In the genomic region with DNA sequence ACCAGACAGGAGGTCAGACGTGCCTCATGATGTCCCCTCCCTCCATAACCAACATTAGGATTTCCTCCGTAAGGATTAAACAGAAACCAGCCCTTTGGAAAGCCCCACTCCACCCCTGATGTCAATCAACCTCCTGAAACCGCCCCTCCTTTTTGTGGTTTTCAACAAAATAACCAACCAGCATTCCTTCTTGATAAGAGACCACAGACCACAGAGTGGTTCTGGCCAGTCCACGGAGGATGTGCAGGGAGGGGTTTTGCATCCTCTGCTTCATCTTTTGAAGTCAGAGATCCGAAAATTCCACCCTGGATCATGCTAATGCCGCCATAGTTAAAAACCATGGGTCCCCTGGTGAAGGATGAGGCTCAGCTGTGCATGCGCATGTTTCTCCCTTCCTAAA, we compare ENCODE assay signal across 1 cellular context.
TF ChIP-seq lines count a peak whose summit lies in the region.

No MANE protein-coding gene starts in this region.

TF ChIP-seq in GM23338, 12 proteins besides CTCF, POLR2A, EP300 and RAD21:
- TF ChIP-seq, protein P1, sequence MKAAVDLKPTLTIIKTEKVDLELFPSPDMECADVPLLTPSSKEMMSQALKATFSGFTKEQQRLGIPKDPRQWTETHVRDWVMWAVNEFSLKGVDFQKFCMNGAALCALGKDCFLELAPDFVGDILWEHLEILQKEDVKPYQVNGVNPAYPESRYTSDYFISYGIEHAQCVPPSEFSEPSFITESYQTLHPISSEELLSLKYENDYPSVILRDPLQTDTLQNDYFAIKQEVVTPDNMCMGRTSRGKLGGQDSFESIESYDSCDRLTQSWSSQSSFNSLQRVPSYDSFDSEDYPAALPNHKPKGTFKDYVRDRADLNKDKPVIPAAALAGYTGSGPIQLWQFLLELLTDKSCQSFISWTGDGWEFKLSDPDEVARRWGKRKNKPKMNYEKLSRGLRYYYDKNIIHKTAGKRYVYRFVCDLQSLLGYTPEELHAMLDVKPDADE (IDR thresholded peaks at IDR 0.05): no peak
- TF ChIP-seq JUNB (IDR thresholded peaks at IDR 0.05; ENCODE audit: unreplicated experiment): no peak
- TF ChIP-seq EZH2phosphoT487 (IDR thresholded peaks at IDR 0.05; ENCODE audit: unreplicated experiment): no peak
- TF ChIP-seq, protein P2, sequence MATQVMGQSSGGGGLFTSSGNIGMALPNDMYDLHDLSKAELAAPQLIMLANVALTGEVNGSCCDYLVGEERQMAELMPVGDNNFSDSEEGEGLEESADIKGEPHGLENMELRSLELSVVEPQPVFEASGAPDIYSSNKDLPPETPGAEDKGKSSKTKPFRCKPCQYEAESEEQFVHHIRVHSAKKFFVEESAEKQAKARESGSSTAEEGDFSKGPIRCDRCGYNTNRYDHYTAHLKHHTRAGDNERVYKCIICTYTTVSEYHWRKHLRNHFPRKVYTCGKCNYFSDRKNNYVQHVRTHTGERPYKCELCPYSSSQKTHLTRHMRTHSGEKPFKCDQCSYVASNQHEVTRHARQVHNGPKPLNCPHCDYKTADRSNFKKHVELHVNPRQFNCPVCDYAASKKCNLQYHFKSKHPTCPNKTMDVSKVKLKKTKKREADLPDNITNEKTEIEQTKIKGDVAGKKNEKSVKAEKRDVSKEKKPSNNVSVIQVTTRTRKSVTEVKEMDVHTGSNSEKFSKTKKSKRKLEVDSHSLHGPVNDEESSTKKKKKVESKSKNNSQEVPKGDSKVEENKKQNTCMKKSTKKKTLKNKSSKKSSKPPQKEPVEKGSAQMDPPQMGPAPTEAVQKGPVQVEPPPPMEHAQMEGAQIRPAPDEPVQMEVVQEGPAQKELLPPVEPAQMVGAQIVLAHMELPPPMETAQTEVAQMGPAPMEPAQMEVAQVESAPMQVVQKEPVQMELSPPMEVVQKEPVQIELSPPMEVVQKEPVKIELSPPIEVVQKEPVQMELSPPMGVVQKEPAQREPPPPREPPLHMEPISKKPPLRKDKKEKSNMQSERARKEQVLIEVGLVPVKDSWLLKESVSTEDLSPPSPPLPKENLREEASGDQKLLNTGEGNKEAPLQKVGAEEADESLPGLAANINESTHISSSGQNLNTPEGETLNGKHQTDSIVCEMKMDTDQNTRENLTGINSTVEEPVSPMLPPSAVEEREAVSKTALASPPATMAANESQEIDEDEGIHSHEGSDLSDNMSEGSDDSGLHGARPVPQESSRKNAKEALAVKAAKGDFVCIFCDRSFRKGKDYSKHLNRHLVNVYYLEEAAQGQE (IDR thresholded peaks at IDR 0.05; ENCODE audit: unreplicated experiment): no peak
- no peak for TF ChIP-seq STAT1 (IDR thresholded peaks at IDR 0.05; ENCODE audit: unreplicated experiment)
- no peak for TF ChIP-seq ZNF331 (CRISPR knock-in tag; IDR thresholded peaks at IDR 0.05; ENCODE audit: low read depth)
- no peak for TF ChIP-seq EZH2 (IDR thresholded peaks at IDR 0.05; ENCODE audit: low read depth, unreplicated experiment)
- no peak for TF ChIP-seq NANOG (IDR thresholded peaks at IDR 0.05; ENCODE audit: borderline replicate concordance)
- TF ChIP-seq, protein P3, sequence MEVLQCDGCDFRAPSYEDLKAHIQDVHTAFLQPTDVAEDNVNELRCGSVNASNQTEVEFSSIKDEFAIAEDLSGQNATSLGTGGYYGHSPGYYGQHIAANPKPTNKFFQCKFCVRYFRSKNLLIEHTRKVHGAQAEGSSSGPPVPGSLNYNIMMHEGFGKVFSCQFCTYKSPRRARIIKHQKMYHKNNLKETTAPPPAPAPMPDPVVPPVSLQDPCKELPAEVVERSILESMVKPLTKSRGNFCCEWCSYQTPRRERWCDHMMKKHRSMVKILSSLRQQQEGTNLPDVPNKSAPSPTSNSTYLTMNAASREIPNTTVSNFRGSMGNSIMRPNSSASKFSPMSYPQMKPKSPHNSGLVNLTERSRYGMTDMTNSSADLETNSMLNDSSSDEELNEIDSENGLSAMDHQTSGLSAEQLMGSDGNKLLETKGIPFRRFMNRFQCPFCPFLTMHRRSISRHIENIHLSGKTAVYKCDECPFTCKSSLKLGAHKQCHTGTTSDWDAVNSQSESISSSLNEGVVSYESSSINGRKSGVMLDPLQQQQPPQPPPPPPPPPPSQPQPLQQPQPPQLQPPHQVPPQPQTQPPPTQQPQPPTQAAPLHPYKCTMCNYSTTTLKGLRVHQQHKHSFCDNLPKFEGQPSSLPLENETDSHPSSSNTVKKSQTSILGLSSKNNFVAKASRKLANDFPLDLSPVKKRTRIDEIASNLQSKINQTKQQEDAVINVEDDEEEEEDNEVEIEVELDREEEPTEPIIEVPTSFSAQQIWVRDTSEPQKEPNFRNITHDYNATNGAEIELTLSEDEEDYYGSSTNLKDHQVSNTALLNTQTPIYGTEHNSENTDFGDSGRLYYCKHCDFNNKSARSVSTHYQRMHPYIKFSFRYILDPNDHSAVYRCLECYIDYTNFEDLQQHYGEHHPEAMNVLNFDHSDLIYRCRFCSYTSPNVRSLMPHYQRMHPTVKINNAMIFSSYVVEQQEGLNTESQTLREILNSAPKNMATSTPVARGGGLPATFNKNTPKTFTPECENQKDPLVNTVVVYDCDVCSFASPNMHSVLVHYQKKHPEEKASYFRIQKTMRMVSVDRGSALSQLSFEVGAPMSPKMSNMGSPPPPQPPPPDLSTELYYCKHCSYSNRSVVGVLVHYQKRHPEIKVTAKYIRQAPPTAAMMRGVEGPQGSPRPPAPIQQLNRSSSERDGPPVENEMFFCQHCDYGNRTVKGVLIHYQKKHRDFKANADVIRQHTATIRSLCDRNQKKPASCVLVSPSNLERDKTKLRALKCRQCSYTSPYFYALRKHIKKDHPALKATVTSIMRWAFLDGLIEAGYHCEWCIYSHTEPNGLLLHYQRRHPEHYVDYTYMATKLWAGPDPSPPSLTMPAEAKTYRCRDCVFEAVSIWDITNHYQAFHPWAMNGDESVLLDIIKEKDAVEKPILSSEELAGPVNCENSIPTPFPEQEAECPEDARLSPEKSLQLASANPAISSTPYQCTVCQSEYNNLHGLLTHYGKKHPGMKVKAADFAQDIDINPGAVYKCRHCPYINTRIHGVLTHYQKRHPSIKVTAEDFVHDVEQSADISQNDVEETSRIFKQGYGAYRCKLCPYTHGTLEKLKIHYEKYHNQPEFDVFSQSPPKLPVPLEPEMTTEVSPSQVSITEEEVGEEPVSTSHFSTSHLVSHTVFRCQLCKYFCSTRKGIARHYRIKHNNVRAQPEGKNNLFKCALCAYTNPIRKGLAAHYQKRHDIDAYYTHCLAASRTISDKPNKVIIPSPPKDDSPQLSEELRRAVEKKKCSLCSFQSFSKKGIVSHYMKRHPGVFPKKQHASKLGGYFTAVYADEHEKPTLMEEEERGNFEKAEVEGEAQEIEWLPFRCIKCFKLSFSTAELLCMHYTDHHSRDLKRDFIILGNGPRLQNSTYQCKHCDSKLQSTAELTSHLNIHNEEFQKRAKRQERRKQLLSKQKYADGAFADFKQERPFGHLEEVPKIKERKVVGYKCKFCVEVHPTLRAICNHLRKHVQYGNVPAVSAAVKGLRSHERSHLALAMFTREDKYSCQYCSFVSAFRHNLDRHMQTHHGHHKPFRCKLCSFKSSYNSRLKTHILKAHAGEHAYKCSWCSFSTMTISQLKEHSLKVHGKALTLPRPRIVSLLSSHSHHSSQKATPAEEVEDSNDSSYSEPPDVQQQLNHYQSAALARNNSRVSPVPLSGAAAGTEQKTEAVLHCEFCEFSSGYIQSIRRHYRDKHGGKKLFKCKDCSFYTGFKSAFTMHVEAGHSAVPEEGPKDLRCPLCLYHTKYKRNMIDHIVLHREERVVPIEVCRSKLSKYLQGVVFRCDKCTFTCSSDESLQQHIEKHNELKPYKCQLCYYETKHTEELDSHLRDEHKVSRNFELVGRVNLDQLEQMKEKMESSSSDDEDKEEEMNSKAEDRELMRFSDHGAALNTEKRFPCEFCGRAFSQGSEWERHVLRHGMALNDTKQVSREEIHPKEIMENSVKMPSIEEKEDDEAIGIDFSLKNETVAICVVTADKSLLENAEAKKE (CRISPR knock-in tag; IDR thresholded peaks at IDR 0.05): no peak
- no peak for TF ChIP-seq ZNF114 (CRISPR knock-in tag; IDR thresholded peaks at IDR 0.05)
- TF ChIP-seq CREB1 (CRISPR knock-in tag; IDR thresholded peaks at IDR 0.05; ENCODE audit: low read depth): no peak
- TF ChIP-seq POLR2AphosphoS5 (IDR thresholded peaks at IDR 0.05; ENCODE audit: low read depth): no peak
